Comparison of ENCODE assay signal across 30 cellular contexts in the genomic region with DNA sequence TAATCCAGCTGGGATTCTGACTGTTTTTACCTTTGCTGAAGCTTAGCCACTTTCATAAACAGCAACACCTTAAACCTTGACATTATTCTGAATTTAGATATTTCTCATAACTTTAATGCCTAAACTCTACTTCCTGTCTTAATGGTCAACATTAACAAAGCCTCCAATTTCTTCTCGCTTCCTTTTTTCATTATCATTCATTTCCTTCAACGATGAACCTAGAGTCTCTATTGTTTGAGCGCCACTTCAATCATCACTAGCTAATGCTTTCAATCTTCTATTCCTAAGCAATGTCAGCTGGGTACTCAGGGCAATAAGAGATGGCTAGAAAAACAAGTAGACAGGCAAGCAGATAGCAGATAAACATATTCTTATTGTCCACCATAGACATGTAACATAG.
A peak's percentile ranks its signal among the peaks of the same experiment; 100 is the strongest.
DNase-seq lines count a peak whose midpoint lies in the region; ATAC-seq and TF ChIP-seq lines count a peak whose summit lies in the region.
"Had no signal": no experiment of that assay in that cellular context is flagged by ENCODE, and none has a peak within 500 bp of the region (broad histone marks: within the 10 kb centered on the region; RNA-seq: fewer than 3 reads in every experiment).

No MANE protein-coding gene starts in this region.

- H3K27ac ChIP-seq in brain microvascular endothelial cell, result no peak overlapping the region
- no peak overlapping the region for H3K27ac ChIP-seq in heart left ventricle
- H3K27ac ChIP-seq: BLaER1, breast epithelium, colonic mucosa, esophagus muscularis mucosa, KMS-11, psoas muscle, SJSA1, thyroid gland had no signal

- H3K9me3 ChIP-seq in heart left ventricle, result no peaks in the 10 kb centered on the region
- H3K9me3 ChIP-seq: BLaER1, breast epithelium, colonic mucosa, esophagus muscularis mucosa, psoas muscle, SJSA1, thyroid gland had no signal

- H3K36me3 ChIP-seq in brain microvascular endothelial cell (replicated peaks) (no peaks in the 10 kb centered on the region), heart left ventricle (no peaks in the 10 kb centered on the region)
- H3K36me3 ChIP-seq: BLaER1, breast epithelium, colonic mucosa, esophagus muscularis mucosa, SJSA1, thyroid gland had no signal

- ATAC-seq in GM18519 (IDR thresholded peaks at IDR 0.05; ENCODE audit: low FRiP score, unreplicated experiment) (peak; percentile 68), GM19463 (IDR thresholded peaks at IDR 0.05; ENCODE audit: unreplicated experiment) (peak; percentile 57), HG02973 (IDR thresholded peaks at IDR 0.05; ENCODE audit: unreplicated experiment) (peak; percentile 53), HG03460 (IDR thresholded peaks at IDR 0.05; ENCODE audit: unreplicated experiment) (peak; percentile 64), heart left ventricle (no peak)
- ATAC-seq: activated CD4-positive, alpha-beta T cell treated with anti-CD3 and anti-CD28 coated beads for 36 hours; left cardiac atrium; psoas muscle; stimulated activated naive CD8-positive, alpha-beta T cell treated with anti-CD3 and anti-CD28 coated beads, Interleukin-15, amount 100 ng/mL, for 72 hours; T-cell had no signal

- no peak for TF ChIP-seq POLR2A in heart left ventricle (IDR thresholded peaks at IDR 0.05)

- H3K4me3 ChIP-seq in brain microvascular endothelial cell (ENCODE audit: low read depth, low read length) (no peak overlapping the region), heart left ventricle (no peak overlapping the region)
- H3K4me3 ChIP-seq: BLaER1, breast epithelium, colonic mucosa, esophagus muscularis mucosa, psoas muscle, SJSA1, thyroid gland had no signal

- in situ Hi-C loops in brain microvascular endothelial cell (cut with HindIII; ENCODE audit: low pct_ligation_motif_present, low sequenced_read_pairs), result no loop called here

- no peaks in the 10 kb centered on the region for H3K27me3 ChIP-seq in brain microvascular endothelial cell (replicated peaks)
- H3K27me3 ChIP-seq in heart left ventricle, result no peaks in the 10 kb centered on the region
- H3K27me3 ChIP-seq: BLaER1, breast epithelium, colonic mucosa, esophagus muscularis mucosa, SJSA1, thyroid gland had no signal

- no peak for TF ChIP-seq CTCF in brain microvascular endothelial cell (IDR thresholded peaks at IDR 0.05; ENCODE audit: low read depth, low read length, missing control alignments)
- no peak for TF ChIP-seq CTCF in heart left ventricle (IDR thresholded peaks at IDR 0.05)

- 84 to 88% (median 86%) methylated on average over 3 of the region's 3 CpGs for WGBS in heart left ventricle, 4 donors

- intact Hi-C loops in heart left ventricle (cut with DNase I), result no loop called here

- DNase-seq in COR-L47 (lab: John Stamatoyannopoulos, UW) (no peak), NCI-H345 (lab: John Stamatoyannopoulos, UW) (no peak), brain microvascular endothelial cell (no peak), heart left ventricle (no peak)
- DNase-seq: activated CD4-positive, alpha-beta T cell treated with anti-CD3 and anti-CD28 coated beads for 36 hours; activated naive CD4-positive, alpha-beta T cell treated with Interleukin-2 at 50 U/mL for 16 hours; activated T-cell treated with anti-CD3 and anti-CD28 coated beads, Interleukin-2, amount 50 U/mL, for 24 hours; amniotic stem cell; Caco-2; colonic mucosa; DMS79 treated with DMSO at 0.1 percent for 48 hours; endodermal cell; foreskin melanocyte; left cardiac atrium; NCI-H1436; NCI-H2171 treated with DMSO at 0.1 percent for 48 hours; NCI-H524 treated with DMSO at 0.1 percent for 48 hours; psoas muscle; stimulated activated naive CD8-positive, alpha-beta T cell treated with anti-CD3 and anti-CD28 coated beads, Interleukin-15, amount 100 ng/mL, for 72 hours; T-cell; thyroid gland had no signal

- H3K4me1 ChIP-seq in heart left ventricle, result no peaks in the 10 kb centered on the region
- H3K4me1 ChIP-seq: BLaER1, breast epithelium, colonic mucosa, esophagus muscularis mucosa, psoas muscle, SJSA1, thyroid gland had no signal

Comparison
In these comparisons a context has a peak if more than half of its experiments do, and no peak if none do; other contexts are left out.
1. ATAC-seq: peak in GM18519 (single experiment), GM19463 (single experiment), HG02973 (single experiment) and HG03460 (single experiment); none in heart left ventricle (0 of 4).